ENCODE assay signal across 24 cellular contexts in the genomic region with DNA sequence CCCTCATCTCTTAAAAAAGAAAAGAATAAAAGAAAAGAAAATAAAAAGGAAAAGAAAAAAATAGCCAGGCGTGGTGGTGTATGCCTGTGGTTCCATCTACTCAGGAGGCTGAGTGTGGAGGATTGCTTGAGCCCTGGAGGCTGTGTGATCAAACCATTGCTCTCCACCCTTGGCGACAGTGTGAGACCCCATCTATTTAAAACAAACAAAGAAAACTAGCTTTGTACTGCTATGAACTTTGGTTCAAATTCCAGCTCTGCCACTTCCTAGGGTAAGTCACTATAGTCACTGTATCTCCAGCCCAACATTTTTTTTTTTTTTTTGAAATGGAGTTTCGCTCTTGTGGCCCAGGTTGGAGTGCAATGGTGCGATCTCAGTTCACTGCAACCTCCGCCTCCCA.
"Had no signal": no experiment of that assay in that cellular context is flagged by ENCODE, and none has a peak within 500 bp of the region (broad histone marks: within the 10 kb centered on the region; RNA-seq: fewer than 3 reads in every experiment).

No MANE protein-coding gene starts in this region.

- H3K36me3 Mint-ChIP-seq: memory B cell had no signal

- H3K9me3 Mint-ChIP-seq: activated T-cell treated with anti-CD3 and anti-CD28 coated beads, Interleukin-2, amount 50 U/mL, for 4 hours had no signal

- ATAC-seq: activated T-cell treated with anti-CD3 and anti-CD28 coated beads, Interleukin-2, amount 50 U/mL, for 4 hours; gastroesophageal sphincter; left cardiac atrium had no signal

- H3K27me3 Mint-ChIP-seq: activated naive CD8-positive, alpha-beta T cell; memory B cell; progenitor cell of endocrine pancreas had no signal

- DNase-seq: activated CD4-positive, alpha-beta T cell treated with anti-CD3 and anti-CD28 coated beads, Interleukin-2, amount 50 U/mL, for 1 hour; activated CD4-positive, CD25-positive, alpha-beta regulatory T cell; activated CD8-positive, alpha-beta memory T cell treated with anti-CD3 and anti-CD28 coated beads for 24 hours; activated CD8-positive, alpha-beta memory T cell treated with anti-CD3 and anti-CD28 coated beads, Interleukin-2, amount 50 U/mL, for 4 hours; activated gamma-delta T cell treated with Interleukin-2 at 50 U/mL for 16 hours; activated T-cell treated with anti-CD3 and anti-CD28 coated beads, Interleukin-2, amount 50 U/mL, for 4 hours; amniotic stem cell; cerebellar nuclear complex; esophagus squamous epithelium; head of caudate nucleus; hypothalamus; left cardiac atrium; retina; SHP77 treated with DMSO at 0.1 percent for 48 hours; stimulated activated CD4-positive, alpha-beta T cell treated with anti-CD3 and anti-CD28 coated beads, Interleukin-2, amount 100 ng/mL, for 48 hours; stimulated activated naive CD4-positive, alpha-beta T cell treated with Interleukin-2 at 50 U/mL for 16 hours; T1000; upper lobe of left lung had no signal

- H3K4me3 ChIP-seq: coronary artery, esophagus squamous epithelium, gastroesophageal sphincter, SK-N-MC, upper lobe of left lung had no signal

- H3K9me3 ChIP-seq: esophagus squamous epithelium, gastroesophageal sphincter, upper lobe of left lung had no signal

- H3K27ac ChIP-seq: SK-N-MC, upper lobe of left lung had no signal

- H3K27ac Mint-ChIP-seq: memory B cell, progenitor cell of endocrine pancreas had no signal

- H3K27me3 ChIP-seq: esophagus squamous epithelium, gastroesophageal sphincter, upper lobe of left lung had no signal

- H3K36me3 ChIP-seq: esophagus squamous epithelium, upper lobe of left lung had no signal
